ENCODE assay signal across 8 cellular contexts in the genomic region with DNA sequence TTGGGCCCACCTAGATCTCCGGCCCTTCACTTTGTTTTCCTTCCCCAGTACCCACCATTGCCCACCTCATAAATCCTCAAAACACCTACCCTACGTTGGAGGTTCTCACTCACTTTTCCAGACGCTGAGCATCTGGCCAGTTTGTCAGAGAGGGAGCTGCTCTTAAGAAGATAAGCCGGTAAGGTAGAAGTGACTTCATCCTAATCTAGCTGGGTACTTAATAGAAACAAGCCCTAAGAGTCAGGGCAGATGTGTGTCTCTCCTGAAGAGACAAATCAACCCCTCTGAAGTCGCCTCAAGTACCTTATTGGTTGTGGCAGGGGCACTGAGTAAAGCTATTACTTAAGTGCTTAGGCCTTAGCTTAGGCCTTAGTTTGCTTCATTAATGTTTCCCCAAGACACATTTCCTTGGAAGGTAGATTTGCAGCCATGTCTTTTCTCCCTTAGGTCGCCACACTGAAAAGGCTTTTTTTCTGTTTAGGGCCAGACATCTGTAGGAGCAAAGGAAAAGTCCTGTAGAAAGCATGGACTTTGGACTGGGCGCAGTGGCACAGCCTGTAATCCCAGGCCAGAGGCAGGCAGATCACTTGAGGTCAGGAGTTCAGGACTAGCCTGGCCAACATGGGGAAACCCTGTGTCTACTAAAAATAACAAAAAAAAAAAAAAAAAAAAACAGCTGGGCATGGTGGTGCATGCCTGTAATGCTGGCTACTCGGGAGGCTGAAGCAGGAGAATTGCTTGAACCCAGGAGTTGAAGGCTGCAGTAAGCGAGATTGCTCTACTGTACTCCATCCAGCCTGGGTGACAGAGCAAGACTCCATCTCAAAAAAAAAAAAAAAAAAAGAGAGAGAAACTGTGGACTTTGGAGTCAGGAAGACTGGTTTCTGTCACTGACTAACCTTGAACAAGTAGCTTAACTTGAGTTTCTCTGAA. TPM values are rescaled to one million over a fixed set of nuclear protein-coding genes. Genes with fewer than 3 reads are reported as not detected.
DNase-seq lines count a peak whose midpoint lies in the region; ATAC-seq, FAIRE-seq and TF ChIP-seq lines count a peak whose summit lies in the region.

No MANE protein-coding gene starts in this region.

- H3K4me3 ChIP-seq in adrenal gland (peak overlapping the region in 3 of 4 donors; percentile 1 to 94 (median 65)), keratinocyte (ENCODE audit: control insufficient read depth in 2 of 3, extremely low read depth in 1 of 3, insufficient read depth in 2 of 3, low read depth in 1 of 3, low read length in 3 of 3) (peak overlapping the region; percentile 91 to 94 (median 93)), thoracic aorta (peak overlapping the region; percentile 96)

- H4K20me1 ChIP-seq in keratinocyte (ENCODE audit: control insufficient read depth, extremely low read depth, insufficient read depth, low read length): no peaks in the 10 kb centered on the region

- no peaks in the 10 kb centered on the region for H3K9me3 ChIP-seq in adrenal gland (replicated peaks in 1 of 3)
- H3K9me3 ChIP-seq in keratinocyte (ENCODE audit: control insufficient read depth, low read depth, low read length): no peaks in the 10 kb centered on the region
- H3K9me3 ChIP-seq in thoracic aorta: no peaks in the 10 kb centered on the region

- TF ChIP-seq POLR2A in adrenal gland (IDR thresholded peaks at IDR 0.05): no peak

- FAIRE-seq in keratinocyte (lab: Jason Lieb, UNC): no peak

- 52 to 66% (median 58%) methylated on average over 7 to 9 of the region's 9 CpGs for WGBS in adrenal gland, 4 donors

- H3K36me3 ChIP-seq in adrenal gland (replicated peaks in 1 of 2): peaks cover 0 to 24% of the 10 kb centered on the region in 2 donors
- peaks cover 6 to 9% of the 10 kb centered on the region in 2 experiments for H3K36me3 ChIP-seq in keratinocyte (ENCODE audit: control insufficient read depth in 2 of 2, extremely low read depth in 1 of 2, insufficient read depth in 2 of 2, low read length in 2 of 2)
- peaks cover 14% of the 10 kb centered on the region for H3K36me3 ChIP-seq in thoracic aorta

- no peaks in the 10 kb centered on the region for H3K9me1 ChIP-seq in keratinocyte (ENCODE audit: control insufficient read depth, extremely low read depth, insufficient read depth, low read length)

- H3K27ac ChIP-seq in adrenal gland (peak overlapping the region in 3 of 5 donors; percentile 72 to 80 (median 73)), keratinocyte (ENCODE audit: control insufficient read depth, insufficient read depth, low read length) (peak overlapping the region; percentile 77), thoracic aorta (peak overlapping the region; percentile 70 to 83)

- dilution Hi-C loops in keratinocyte (cut with MboI; ENCODE audit: extremely low pct_ligation_motif_present, low sequenced_read_pairs): no loop called here

- H2AFZ ChIP-seq in keratinocyte (ENCODE audit: control insufficient read depth, low read length): peak overlapping the region; percentile 94

- H3K4me1 ChIP-seq in adrenal gland (replicated peaks in 1 of 2) (peaks cover 5 to 17% of the 10 kb centered on the region in 2 donors), keratinocyte (ENCODE audit: control insufficient read depth, extremely low read depth, insufficient read depth, low read length) (peaks cover 12% of the 10 kb centered on the region), thoracic aorta (ENCODE audit: control insufficient read depth in 1 of 2, low read depth in 2 of 2) (peaks cover 13 to 18% of the 10 kb centered on the region in 2 donors)

- no peak for TF ChIP-seq CTCF in adrenal gland (IDR thresholded peaks at IDR 0.05)
- TF ChIP-seq CTCF in keratinocyte (optimal IDR thresholded peaks at IDR 0.05 in 1 of 3, IDR thresholded peaks at IDR 0.05 in 1 of 3, conservative IDR thresholded peaks at IDR 0.05 in 1 of 3; ENCODE audit: extremely low read depth in 1 of 3, insufficient read depth in 2 of 3, low read length in 3 of 3): no peak
- TF ChIP-seq CTCF in thoracic aorta (IDR thresholded peaks at IDR 0.05): no peak

- ATAC-seq in Right ventricle myocardium inferior (peak; percentile 5), thoracic aorta (ENCODE audit: insufficient number of reproducible peaks, low FRiP score, low read depth) (no peak)

- H3K79me2 ChIP-seq in keratinocyte (ENCODE audit: control insufficient read depth, insufficient read depth, low read length): peaks cover 15% of the 10 kb centered on the region

- H3K27me3 ChIP-seq in adrenal gland (no peaks in the 10 kb centered on the region), keratinocyte (ENCODE audit: control insufficient read depth, extremely low read depth, insufficient read depth, low read length) (no peaks in the 10 kb centered on the region), thoracic aorta (replicated peaks; ENCODE audit: insufficient read depth) (no peaks in the 10 kb centered on the region)

- intact Hi-C loops in Right ventricle myocardium inferior (cut with DNase I): loop anchor here (5.0 kb wide), 1 partner anchor 49 kb away; the partner anchor contains the start of gene DCAF7
- intact Hi-C loops in cardiac septum (cut with DNase I): loop anchor here (2.0 kb wide), 1 partner anchor 51 kb away; the partner anchor contains the start of gene DCAF7
- intact Hi-C loops in adrenal gland (cut with DNase I): no loop called here

- H3K4me2 ChIP-seq in keratinocyte (ENCODE audit: control insufficient read depth, extremely low read depth, insufficient read depth, low read depth, low read length): peak overlapping the region; percentile 98

- H3K9ac ChIP-seq in keratinocyte (ENCODE audit: control insufficient read depth, extremely low read depth, insufficient read depth, low read length): peak overlapping the region; percentile 89

- DNase-seq in Right ventricle myocardium inferior (ENCODE audit: missing footprints): no peak
- DNase-seq in cardiac septum (ENCODE audit: low spot score): no peak
- DNase-seq in adrenal gland: no peak
- DNase-seq in keratinocyte (ENCODE audit: low read depth, low spot score): no peak
- DNase-seq in thoracic aorta (ENCODE audit: low spot score): no peak
- no peak for DNase-seq in NCI-H2171 treated with DMSO at 0.1 percent for 48 hours (lab: John Stamatoyannopoulos, UW)
- DNase-seq in kidney glomerular epithelial cell (lab: John Stamatoyannopoulos, UW): no peak
- no peak for DNase-seq in DMS153 treated with DMSO at 0.1 percent for 48 hours (lab: John Stamatoyannopoulos, UW; ENCODE audit: unreplicated experiment)

RNA-seq across cellular contexts. Expression of gene TACO1, which starts 1.0 kb away (rescaled TPM):
- total RNA-seq in Right ventricle myocardium inferior: 41.5 TPM
- 39.4 TPM for total RNA-seq in cardiac septum
- total RNA-seq in adrenal gland: 10 to 100 TPM; 16.2 to 29.0 (median 25.9) TPM
- 10 to 100 TPM; 15.4 to 32.1 (median 19.1) TPM for polyA plus RNA-seq in adrenal gland
- polyA plus RNA-seq in keratinocyte: 17.8 to 27.2 TPM (median 23.5 TPM) in 3 replicates
- 29.3 TPM for polyA plus RNA-seq in keratinocyte (2011; ENCODE audit: low read depth)
- 20.4 and 28.5 TPM in 2 replicates for polyA plus RNA-seq in keratinocyte (2011; cell fraction: cytosol; rRNA removed)
- polyA plus RNA-seq in keratinocyte (2011; cell fraction: nucleus; rRNA removed): 16.4 and 17.8 TPM in 2 replicates
- 17.4 and 22.4 TPM in 2 replicates for polyA plus RNA-seq in keratinocyte (2012; ENCODE audit: low replicate concordance)
- 10.9 to 13.9 TPM (median 12.1 TPM) in 3 replicates for polyA minus RNA-seq in keratinocyte
- polyA minus RNA-seq in keratinocyte (2011; cell fraction: cytosol; rRNA and poly(A)+ RNA removed): 15.2 TPM
- polyA minus RNA-seq in keratinocyte (2011; cell fraction: nucleus; rRNA and poly(A)+ RNA removed): 5.0 and 9.3 TPM in 2 replicates
- total RNA-seq in thoracic aorta: 10 to 100 TPM; 11.1 to 11.4 TPM

RNA-seq across cellular contexts. Expression of gene MAP3K3, which starts 20.5 kb away (rescaled TPM):
- total RNA-seq in Right ventricle myocardium inferior: 38.4 TPM
- total RNA-seq in cardiac septum: 101 TPM
- total RNA-seq in adrenal gland: 10 to 100 TPM; 21.2 to 47.1 (median 36.8) TPM
- polyA plus RNA-seq in adrenal gland: 10 to 100 TPM; 11.6 to 32.3 (median 15.6) TPM
- 9.8 to 10.2 TPM (median 10.0 TPM) in 3 replicates for polyA plus RNA-seq in keratinocyte
- 4.9 TPM for polyA plus RNA-seq in keratinocyte (2011; ENCODE audit: low read depth)
- polyA plus RNA-seq in keratinocyte (2011; cell fraction: cytosol; rRNA removed): 8.4 and 10.4 TPM in 2 replicates
- 16.5 and 17.5 TPM in 2 replicates for polyA plus RNA-seq in keratinocyte (2011; cell fraction: nucleus; rRNA removed)
- 5.2 and 11.6 TPM in 2 replicates for polyA plus RNA-seq in keratinocyte (2012; ENCODE audit: low replicate concordance)
- polyA minus RNA-seq in keratinocyte: 13.8 to 24.0 TPM (median 16.5 TPM) in 3 replicates
- polyA minus RNA-seq in keratinocyte (2011; cell fraction: cytosol; rRNA and poly(A)+ RNA removed): 14.4 TPM
- polyA minus RNA-seq in keratinocyte (2011; cell fraction: nucleus; rRNA and poly(A)+ RNA removed): 14.4 and 16.1 TPM in 2 replicates
- 100 to 1,000 TPM in 1 of 2 donors, 10 to 100 TPM in 1; 85.3 to 102 TPM for total RNA-seq in thoracic aorta

RNA-seq across cellular contexts. Expression of gene DCAF7, which starts 51.4 kb away (rescaled TPM):
- total RNA-seq in Right ventricle myocardium inferior: 36.8 TPM
- 47.4 TPM for total RNA-seq in cardiac septum
- 10 to 100 TPM; 33.8 to 69.8 (median 53.5) TPM for total RNA-seq in adrenal gland
- polyA plus RNA-seq in adrenal gland: 10 to 100 TPM; 12.2 to 50.6 (median 19.7) TPM
- 20.6 to 51.1 TPM (median 32.6 TPM) in 3 replicates for polyA plus RNA-seq in keratinocyte
- polyA plus RNA-seq in keratinocyte (2011; ENCODE audit: low read depth): 14.3 TPM
- polyA plus RNA-seq in keratinocyte (2011; cell fraction: cytosol; rRNA removed): 31.7 and 32.4 TPM in 2 replicates
- polyA plus RNA-seq in keratinocyte (2011; cell fraction: nucleus; rRNA removed): 55.9 and 57.4 TPM in 2 replicates
- 24.0 and 40.7 TPM in 2 replicates for polyA plus RNA-seq in keratinocyte (2012; ENCODE audit: low replicate concordance)
- polyA minus RNA-seq in keratinocyte: 53.8 to 168 TPM (median 65.0 TPM) in 3 replicates
- polyA minus RNA-seq in keratinocyte (2011; cell fraction: cytosol; rRNA and poly(A)+ RNA removed): 23.0 TPM
- polyA minus RNA-seq in keratinocyte (2011; cell fraction: nucleus; rRNA and poly(A)+ RNA removed): 24.1 and 44.1 TPM in 2 replicates
- 10 to 100 TPM; 29.2 to 29.5 TPM for total RNA-seq in thoracic aorta

Comparison
In these comparisons a context has a peak if more than half of its experiments do, and no peak if none do; other contexts are left out.
1. intact Hi-C loops: an anchor here in Right ventricle myocardium inferior (5.0 kb wide) and cardiac septum (2.0 kb wide); none called in adrenal gland.